Comparison of ENCODE assay signal across 37 cellular contexts in genomic region chr9:133812077-133812868, GRCh38.
"Had no signal": no experiment of that assay in that cellular context is flagged by ENCODE, and none has a peak within 500 bp of the region (broad histone marks: within the 10 kb centered on the region; RNA-seq: fewer than 3 reads in every experiment).

No MANE protein-coding gene starts in this region.

- H2AFZ ChIP-seq: parathyroid adenoma had no signal

- H3K9me3 ChIP-seq: adrenal gland, ascending aorta, esophagus muscularis mucosa, heart right ventricle, left lung, lower lobe of right lung, psoas muscle, sigmoid colon, stomach, suprapubic skin, tibial nerve had no signal

- H3K4me2 ChIP-seq: smooth muscle cell had no signal

- ATAC-seq: activated CD4-positive, CD25-positive, alpha-beta regulatory T cell treated with anti-CD3 and anti-CD28 coated beads, Interleukin-2, amount 50 U/mL, for 24 hours; foreskin keratinocyte; heart right ventricle; left lung; lower lobe of right lung; naive thymus-derived CD8-positive, alpha-beta T cell; psoas muscle; stimulated activated naive B cell treated with anti-CD40 and anti-IgM and Interleukin-4, amounts not matched to agents 10 μg/mL and 1 μg/mL and 100 μg/mL, for 72 hours had no signal

- H3K36me3 ChIP-seq: sigmoid colon had no signal

- H3K27me3 Mint-ChIP-seq: activated naive CD8-positive, alpha-beta T cell treated with anti-CD3 and anti-CD28 coated beads for 36 hours; dendritic cell treated with granulocyte-macrophage colony-stimulating factor and Interleukin-4, amounts not matched to agents 40 ng/mL and 50 ng/mL, for 4 days; naive thymus-derived CD8-positive, alpha-beta T cell; stimulated activated naive B cell treated with anti-CD40 and anti-IgM and Interleukin-4, amounts not matched to agents 10 μg/mL and 1 μg/mL and 100 μg/mL, for 72 hours had no signal

- H3K36me3 Mint-ChIP-seq: activated naive CD8-positive, alpha-beta T cell treated with anti-CD3 and anti-CD28 coated beads for 36 hours; naive thymus-derived CD8-positive, alpha-beta T cell had no signal

- H3K4me1 ChIP-seq: adrenal gland, ascending aorta, foreskin keratinocyte, left lung, lower lobe of right lung, parathyroid adenoma, psoas muscle, stomach, suprapubic skin, tibial nerve had no signal

- H3K4me1 Mint-ChIP-seq: activated naive CD8-positive, alpha-beta T cell treated with anti-CD3 and anti-CD28 coated beads for 36 hours; naive thymus-derived CD8-positive, alpha-beta T cell; neural crest cell had no signal

- H3K27me3 ChIP-seq: adrenal gland, ascending aorta, brain microvascular endothelial cell, esophagus muscularis mucosa, foreskin keratinocyte, heart right ventricle, left lung, sigmoid colon, stomach, suprapubic skin, tibial nerve had no signal

- H3K4me3 ChIP-seq: adrenal gland, ascending aorta, esophagus muscularis mucosa, heart right ventricle, left lung, lower lobe of right lung, psoas muscle, sigmoid colon, smooth muscle cell, stomach, suprapubic skin, tibial nerve had no signal

- H3K4me3 Mint-ChIP-seq: activated naive CD4-positive, alpha-beta T cell treated with anti-CD3 and anti-CD28 coated beads for 36 hours; activated naive CD8-positive, alpha-beta T cell treated with anti-CD3 and anti-CD28 coated beads for 36 hours; activated T-helper 1 cell treated with anti-CD3 and anti-CD28 coated beads, Interleukin-12 subunit alpha, Interleukin-12 subunit beta, Interleukin-2, Interleukin-4 antibody, amounts not matched to agents 30 ng/mL and 10 ng/mL and 1 ng/mL, durations not matched to agents 14 hours and 24 hours and 36 hours; dendritic cell treated with granulocyte-macrophage colony-stimulating factor and Interleukin-4, amounts not matched to agents 40 ng/mL and 50 ng/mL, for 4 days; naive thymus-derived CD8-positive, alpha-beta T cell; neural crest cell; T-helper 1 cell treated with Interleukin-12 subunit alpha and Interleukin-12 subunit beta and Interleukin-4 antibody, amounts not matched to agents 30 μg/mL and 1 μg/mL, for 36 hours had no signal

- H3K9ac ChIP-seq: parathyroid adenoma had no signal

- H3K27ac Mint-ChIP-seq: activated naive CD4-positive, alpha-beta T cell treated with anti-CD3 and anti-CD28 coated beads for 36 hours; activated naive CD8-positive, alpha-beta T cell treated with anti-CD3 and anti-CD28 coated beads for 36 hours; activated T-helper 1 cell treated with anti-CD3 and anti-CD28 coated beads, Interleukin-12 subunit alpha, Interleukin-12 subunit beta, Interleukin-2, Interleukin-4 antibody, amounts not matched to agents 30 ng/mL and 10 ng/mL and 1 ng/mL, durations not matched to agents 14 hours and 24 hours and 36 hours; dendritic cell treated with granulocyte-macrophage colony-stimulating factor and Interleukin-4, amounts not matched to agents 40 ng/mL and 50 ng/mL, for 4 days; naive thymus-derived CD8-positive, alpha-beta T cell; T-helper 1 cell treated with Interleukin-12 subunit alpha and Interleukin-12 subunit beta and Interleukin-4 antibody, amounts not matched to agents 30 μg/mL and 1 μg/mL, for 36 hours had no signal

- DNase-seq: activated CD4-positive, alpha-beta T cell treated with anti-CD3 and anti-CD28 coated beads for 48 hours; activated CD4-positive, alpha-beta T cell treated with anti-CD3 and anti-CD28 coated beads, Interleukin-2, amount 50 U/mL, for 48 hours; activated CD8-positive, alpha-beta memory T cell treated with anti-CD3 and anti-CD28 coated beads for 24 hours; activated effector memory CD4-positive, alpha-beta T cell treated with anti-CD3 and anti-CD28 coated beads, Interleukin-2, amount 50 U/mL, for 16 hours; activated naive CD4-positive, alpha-beta T cell treated with anti-CD3 and anti-CD28 coated beads for 36 hours; activated naive CD8-positive, alpha-beta T cell treated with anti-CD3 and anti-CD28 coated beads for 36 hours; adrenal gland; brain microvascular endothelial cell; caudate nucleus; foreskin keratinocyte; heart right ventricle; kidney glomerular epithelial cell; lower lobe of right lung; mesenchymal stem cell; naive thymus-derived CD8-positive, alpha-beta T cell; occipital lobe; psoas muscle; sigmoid colon; stimulated activated CD4-positive, alpha-beta T cell treated with anti-CD3 and anti-CD28 coated beads, Interleukin-1b, Interleukin-23, amount 100 ng/mL, for 48 hours; stimulated activated CD4-positive, alpha-beta T cell treated with anti-CD3 and anti-CD28 coated beads, Interleukin-4, amount 100 ng/mL, for 4 hours; stimulated activated CD8-positive, alpha-beta memory T cell treated with anti-CD3 and anti-CD28 coated beads, Interleukin-4, amount 100 ng/mL, for 48 hours; stimulated activated naive B cell treated with anti-CD40 and anti-IgM and Interleukin-4, amounts not matched to agents 10 μg/mL and 1 μg/mL and 100 μg/mL, for 72 hours; stomach; T-helper 9 cell had no signal

- H3K27ac ChIP-seq: adrenal gland, ascending aorta, brain microvascular endothelial cell, esophagus muscularis mucosa, foreskin keratinocyte, heart right ventricle, left lung, lower lobe of right lung, parathyroid adenoma, psoas muscle, sigmoid colon, stomach, suprapubic skin, tibial nerve, VCaP had no signal

- H3K9me3 Mint-ChIP-seq: activated naive CD4-positive, alpha-beta T cell treated with anti-CD3 and anti-CD28 coated beads for 36 hours; activated naive CD8-positive, alpha-beta T cell treated with anti-CD3 and anti-CD28 coated beads for 36 hours; activated T-helper 1 cell treated with anti-CD3 and anti-CD28 coated beads, Interleukin-12 subunit alpha, Interleukin-12 subunit beta, Interleukin-2, Interleukin-4 antibody, amounts not matched to agents 30 ng/mL and 10 ng/mL and 1 ng/mL, durations not matched to agents 14 hours and 24 hours and 36 hours; dendritic cell treated with granulocyte-macrophage colony-stimulating factor and Interleukin-4, amounts not matched to agents 40 ng/mL and 50 ng/mL, for 4 days; naive thymus-derived CD8-positive, alpha-beta T cell; neural crest cell; stimulated activated naive B cell treated with anti-CD40 and anti-IgM and Interleukin-4, amounts not matched to agents 10 μg/mL and 1 μg/mL and 100 μg/mL, for 72 hours; T-helper 1 cell treated with Interleukin-12 subunit alpha and Interleukin-12 subunit beta and Interleukin-4 antibody, amounts not matched to agents 30 μg/mL and 1 μg/mL, for 36 hours had no signal
